ENCODE assay signal across 19 cellular contexts in the genomic region with DNA sequence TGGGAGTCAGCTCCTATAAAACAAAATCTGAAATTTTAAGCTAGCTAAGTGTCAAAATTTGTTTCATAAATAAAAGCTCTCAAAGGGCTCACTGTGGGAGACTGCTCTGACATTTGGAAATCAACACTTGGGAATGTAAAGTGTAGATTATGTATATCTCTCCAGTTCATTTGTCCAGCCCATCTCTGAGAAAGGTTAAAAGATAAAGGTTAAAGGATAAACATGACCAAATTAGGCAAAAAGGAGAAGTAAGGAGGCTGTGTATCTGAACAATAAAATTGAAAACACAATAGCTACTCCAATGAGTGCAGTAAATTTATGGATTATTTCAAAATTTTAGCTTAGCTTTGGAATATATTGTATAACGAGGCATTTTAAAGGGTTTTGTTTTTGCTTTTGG.
"Had no signal": no experiment of that assay in that cellular context is flagged by ENCODE, and none has a peak within 500 bp of the region (broad histone marks: within the 10 kb centered on the region; RNA-seq: fewer than 3 reads in every experiment).

No MANE protein-coding gene starts in this region.

- ATAC-seq: foreskin keratinocyte; gastroesophageal sphincter; heart left ventricle; left cardiac atrium; left lung; left ventricle myocardium superior; lower lobe of right lung; mucosa of descending colon; naive thymus-derived CD8-positive, alpha-beta T cell had no signal

- H3K27ac ChIP-seq: coronary artery, esophagus muscularis mucosa, foreskin keratinocyte, gastroesophageal sphincter, heart left ventricle, left lung, lower lobe of right lung had no signal

- DNase-seq: effector CD4-positive, alpha-beta T cell; effector memory CD4-positive, alpha-beta T cell; foreskin keratinocyte; heart left ventricle; hippocampal formation; left cardiac atrium; left lung; left ventricle myocardium superior; lower lobe of right lung; mesenchymal stem cell; mucosa of descending colon; naive B cell; naive thymus-derived CD8-positive, alpha-beta T cell had no signal

- H3K9me3 ChIP-seq: lower lobe of right lung, mucosa of descending colon had no signal

- FAIRE-seq: endothelial cell of umbilical vein, islet of Langerhans, keratinocyte had no signal

- H3K36me3 ChIP-seq: esophagus muscularis mucosa, gastroesophageal sphincter, left lung, lower lobe of right lung had no signal

- H3K27me3 ChIP-seq: esophagus muscularis mucosa, foreskin keratinocyte, gastroesophageal sphincter, heart left ventricle, left lung had no signal

- H3K4me1 ChIP-seq: esophagus muscularis mucosa, foreskin keratinocyte, gastroesophageal sphincter, heart left ventricle, left lung, lower lobe of right lung had no signal

- H3K4me3 ChIP-seq: coronary artery, esophagus muscularis mucosa, gastroesophageal sphincter, heart left ventricle, left lung, lower lobe of right lung, mucosa of descending colon had no signal
